Comparison of ENCODE assay signal across 1 cellular context in the genomic region with DNA sequence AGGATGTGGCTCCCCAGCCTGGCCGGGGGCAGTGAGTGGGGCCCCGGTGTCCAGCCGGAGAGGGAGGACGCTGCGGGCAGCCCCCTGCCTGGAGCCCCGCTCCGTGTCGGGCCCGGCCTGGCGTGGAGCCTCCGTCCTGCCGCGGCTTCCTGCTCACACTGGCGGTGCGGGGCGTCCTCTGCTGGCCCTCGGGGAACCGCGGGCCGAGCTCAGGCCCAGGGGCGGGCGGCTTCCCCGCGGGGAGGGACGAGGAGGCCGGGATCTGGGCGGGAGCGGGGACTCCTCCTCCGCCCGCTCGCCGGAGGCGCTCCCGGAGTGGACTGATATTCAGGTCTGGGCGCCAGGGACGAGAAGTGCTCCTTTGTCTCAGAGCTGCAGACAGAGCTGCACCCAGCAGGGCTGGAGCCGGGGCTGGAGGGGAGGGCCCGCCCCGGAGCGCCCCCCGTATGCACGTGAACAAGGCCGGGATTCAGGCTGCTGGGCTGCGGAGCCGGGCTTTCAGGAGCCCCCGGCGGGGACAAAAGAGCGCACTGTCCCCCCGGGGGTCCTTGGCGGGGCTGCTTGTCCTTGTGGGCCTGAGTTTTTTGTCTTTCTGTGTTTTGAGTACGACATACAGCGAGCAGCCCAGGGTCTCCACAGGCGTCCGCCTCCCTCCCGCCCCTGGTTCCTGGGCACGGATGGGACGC.
TF ChIP-seq lines count a peak whose summit lies in the region.

No MANE protein-coding gene starts in this region.

TF ChIP-seq in K562, 482 proteins besides CTCF, POLR2A, EP300 and RAD21 (continued from another document):
- 0 out of 2 replicates have a peak, but pooled peaks have one; percentile 29 for TF ChIP-seq ETS1 (conservative IDR thresholded peaks at IDR 0.05; ENCODE audit: control insufficient read depth, low read depth, low read length)
- peak; percentile 65; the same call in 1 of the 2 replicates for TF ChIP-seq TFAP4 (CRISPR knock-in tag; IDR thresholded peaks at IDR 0.05; ENCODE audit: borderline replicate concordance)
- peak in 2 of 3 experiments; percentile 16 to 30 for TF ChIP-seq YY1 (IDR thresholded peaks at IDR 0.05; ENCODE audit: borderline replicate concordance in 1 of 3, control insufficient read depth in 1 of 3, extremely low read depth in 1 of 3, insufficient read depth in 3 of 3, insufficient read length in 1 of 3, insufficient replicate concordance in 2 of 3, low read depth in 1 of 3, low read length in 2 of 3)
- no peak for TF ChIP-seq RNF2 (IDR thresholded peaks at IDR 0.05)
- no peak for TF ChIP-seq ZNF140 (CRISPR knock-in tag; IDR thresholded peaks at IDR 0.05)
- TF ChIP-seq E2F6 (IDR thresholded peaks at IDR 0.05; ENCODE audit: borderline replicate concordance in 1 of 2, extremely low read depth in 1 of 2, insufficient read depth in 1 of 2, insufficient read length in 1 of 2, low read depth in 1 of 2, low read length in 1 of 2, poor library complexity in 1 of 2, severe bottlenecking in 1 of 2) = peak; percentile 7 to 67
- no peak for TF ChIP-seq FIP1L1 (IDR thresholded peaks at IDR 0.05; ENCODE audit: low read depth, low read length, poor library complexity, severe bottlenecking)
- TF ChIP-seq, protein P1, sequence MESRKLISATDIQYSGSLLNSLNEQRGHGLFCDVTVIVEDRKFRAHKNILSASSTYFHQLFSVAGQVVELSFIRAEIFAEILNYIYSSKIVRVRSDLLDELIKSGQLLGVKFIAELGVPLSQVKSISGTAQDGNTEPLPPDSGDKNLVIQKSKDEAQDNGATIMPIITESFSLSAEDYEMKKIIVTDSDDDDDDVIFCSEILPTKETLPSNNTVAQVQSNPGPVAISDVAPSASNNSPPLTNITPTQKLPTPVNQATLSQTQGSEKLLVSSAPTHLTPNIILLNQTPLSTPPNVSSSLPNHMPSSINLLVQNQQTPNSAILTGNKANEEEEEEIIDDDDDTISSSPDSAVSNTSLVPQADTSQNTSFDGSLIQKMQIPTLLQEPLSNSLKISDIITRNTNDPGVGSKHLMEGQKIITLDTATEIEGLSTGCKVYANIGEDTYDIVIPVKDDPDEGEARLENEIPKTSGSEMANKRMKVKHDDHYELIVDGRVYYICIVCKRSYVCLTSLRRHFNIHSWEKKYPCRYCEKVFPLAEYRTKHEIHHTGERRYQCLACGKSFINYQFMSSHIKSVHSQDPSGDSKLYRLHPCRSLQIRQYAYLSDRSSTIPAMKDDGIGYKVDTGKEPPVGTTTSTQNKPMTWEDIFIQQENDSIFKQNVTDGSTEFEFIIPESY (CRISPR knock-in tag; IDR thresholded peaks at IDR 0.05) = peak; percentile 81
- TF ChIP-seq POLR3A (IDR thresholded peaks at IDR 0.05; ENCODE audit: borderline replicate concordance, extremely low read depth, insufficient read depth, insufficient read length) = no peak
- peak; percentile 76; the same call in 1 of the 2 replicates for TF ChIP-seq KAT7 (CRISPR knock-in tag; IDR thresholded peaks at IDR 0.05; ENCODE audit: borderline replicate concordance)
- TF ChIP-seq STAG1 (CRISPR knock-in tag; IDR thresholded peaks at IDR 0.05; ENCODE audit: borderline replicate concordance) = peak; percentile 99
- TF ChIP-seq, protein P2, sequence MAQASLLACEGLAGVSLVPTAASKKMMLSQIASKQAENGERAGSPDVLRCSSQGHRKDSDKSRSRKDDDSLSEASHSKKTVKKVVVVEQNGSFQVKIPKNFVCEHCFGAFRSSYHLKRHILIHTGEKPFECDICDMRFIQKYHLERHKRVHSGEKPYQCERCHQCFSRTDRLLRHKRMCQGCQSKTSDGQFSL (CRISPR knock-in tag; IDR thresholded peaks at IDR 0.05) = no peak
- TF ChIP-seq, protein P2 (tag; IDR thresholded peaks at IDR 0.05) = no peak
- 0 out of 2 replicates have a peak, but pooled peaks have one; percentile 45 for TF ChIP-seq SMAD4 (CRISPR knock-in tag; conservative IDR thresholded peaks at IDR 0.05)
- no peak for TF ChIP-seq NR4A1 (CRISPR knock-in tag; IDR thresholded peaks at IDR 0.05)
- TF ChIP-seq NR4A1 (tag; IDR thresholded peaks at IDR 0.05) = no peak
- TF ChIP-seq BCOR (IDR thresholded peaks at IDR 0.05) = no peak
- no peak for TF ChIP-seq CEBPZ (IDR thresholded peaks at IDR 0.05; ENCODE audit: borderline replicate concordance, low read depth, low read length)
- TF ChIP-seq, protein P3, sequence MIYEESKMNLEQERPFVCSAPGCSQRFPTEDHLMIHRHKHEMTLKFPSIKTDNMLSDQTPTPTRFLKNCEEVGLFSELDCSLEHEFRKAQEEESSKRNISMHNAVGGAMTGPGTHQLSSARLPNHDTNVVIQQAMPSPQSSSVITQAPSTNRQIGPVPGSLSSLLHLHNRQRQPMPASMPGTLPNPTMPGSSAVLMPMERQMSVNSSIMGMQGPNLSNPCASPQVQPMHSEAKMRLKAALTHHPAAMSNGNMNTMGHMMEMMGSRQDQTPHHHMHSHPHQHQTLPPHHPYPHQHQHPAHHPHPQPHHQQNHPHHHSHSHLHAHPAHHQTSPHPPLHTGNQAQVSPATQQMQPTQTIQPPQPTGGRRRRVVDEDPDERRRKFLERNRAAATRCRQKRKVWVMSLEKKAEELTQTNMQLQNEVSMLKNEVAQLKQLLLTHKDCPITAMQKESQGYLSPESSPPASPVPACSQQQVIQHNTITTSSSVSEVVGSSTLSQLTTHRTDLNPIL (CRISPR knock-in tag; IDR thresholded peaks at IDR 0.05) = no peak
- TF ChIP-seq TCF7L2 (IDR thresholded peaks at IDR 0.05; ENCODE audit: low read depth, low read length) = no peak
- peak; percentile 82 for TF ChIP-seq GABPB1 (CRISPR knock-in tag; IDR thresholded peaks at IDR 0.05)
